In genomic region chr7:76998764-76999450, GRCh38 we compare ENCODE assay signal across 13 cellular contexts. TPM values are rescaled to one million over a fixed set of nuclear protein-coding genes. Genes with fewer than 3 reads are reported as not detected.
DNase-seq lines count a peak whose midpoint lies in the region; ATAC-seq and TF ChIP-seq lines count a peak whose summit lies in the region.
"Not testable (repeated sequence)": the region's sequence is repeated elsewhere in the genome, so short reads cannot be mapped to it uniquely, and the experiment has no call there.
"Had no signal": no experiment of that assay in that cellular context is flagged by ENCODE, and none has a peak within 500 bp of the region (broad histone marks: within the 10 kb centered on the region; RNA-seq: fewer than 3 reads in every experiment).

No MANE protein-coding gene starts in this region.

- not testable (repeated sequence) for H3K4me3 ChIP-seq in CD8-positive, alpha-beta memory T cell (ENCODE audit: low read length); heart right ventricle

- H3K4me1 ChIP-seq in CD8-positive, alpha-beta memory T cell (ENCODE audit: insufficient read depth, low read length) = peaks cover 17% of the 10 kb centered on the region
- not testable (repeated sequence) for H3K4me1 ChIP-seq in heart right ventricle

- peak overlapping the region in 2 of 8 donors; percentile 42 to 76 for H3K27ac Mint-ChIP-seq in CD8-positive, alpha-beta memory T cell
- H3K27ac Mint-ChIP-seq in activated CD4-positive, alpha-beta T cell treated with anti-CD3 and anti-CD28 coated beads, Interleukin-2, amount 10 ng/mL, durations not matched to agents 24 days and 14 days = peak overlapping the region; percentile 45
- peak overlapping the region; percentile 63 for H3K27ac Mint-ChIP-seq in memory B cell
- H3K27ac Mint-ChIP-seq in stimulated activated naive CD8-positive, alpha-beta T cell treated with anti-CD3 and anti-CD28 coated beads, Interleukin-15, amount 100 ng/mL, for 72 hours = peak overlapping the region in 1 of 2 donors; percentile 37

- H3K36me3 Mint-ChIP-seq in CD8-positive, alpha-beta memory T cell = peaks cover 0 to 21% (median 0%) of the 10 kb centered on the region in 3 donors
- H3K36me3 Mint-ChIP-seq in activated CD4-positive, alpha-beta T cell treated with anti-CD3 and anti-CD28 coated beads, Interleukin-2, amount 10 ng/mL, durations not matched to agents 24 days and 14 days (ENCODE audit: low read depth); memory B cell: not testable (repeated sequence)

- H3K4me3 Mint-ChIP-seq in CD8-positive, alpha-beta memory T cell; activated CD4-positive, alpha-beta T cell treated with anti-CD3 and anti-CD28 coated beads, Interleukin-2, amount 10 ng/mL, durations not matched to agents 24 days and 14 days; memory B cell; stimulated activated naive CD8-positive, alpha-beta T cell treated with anti-CD3 and anti-CD28 coated beads, Interleukin-15, amount 100 ng/mL, for 72 hours: not testable (repeated sequence)

- H3K4me1 Mint-ChIP-seq in CD8-positive, alpha-beta memory T cell; activated CD4-positive, alpha-beta T cell treated with anti-CD3 and anti-CD28 coated beads, Interleukin-2, amount 10 ng/mL, durations not matched to agents 24 days and 14 days: not testable (repeated sequence)
- peaks cover 13% of the 10 kb centered on the region for H3K4me1 Mint-ChIP-seq in memory B cell
- H3K4me1 Mint-ChIP-seq in stimulated activated naive CD8-positive, alpha-beta T cell treated with anti-CD3 and anti-CD28 coated beads, Interleukin-15, amount 100 ng/mL, for 72 hours = peaks cover 12% of the 10 kb centered on the region

- peak in 3 of 5 donors; percentile 16 to 57 (median 17) for DNase-seq in CD8-positive, alpha-beta memory T cell
- DNase-seq in H4 (ENCODE audit: low spot score) (peak; percentile 20), NCI-H345 (lab: John Stamatoyannopoulos, UW) (peak; percentile 58), ecto neural progenitor cell (ENCODE audit: low spot score) (peak; percentile 52)
- peak; percentile 57 for DNase-seq in activated CD4-positive, alpha-beta T cell treated with anti-CD3 and anti-CD28 coated beads, Interleukin-2, amount 10 ng/mL, durations not matched to agents 24 days and 14 days
- not testable (repeated sequence) for DNase-seq in heart right ventricle; memory B cell (ENCODE audit: low spot score in 2 of 2); stimulated activated naive CD8-positive, alpha-beta T cell treated with anti-CD3 and anti-CD28 coated beads, Interleukin-15, amount 100 ng/mL, for 72 hours

- H3K9me3 Mint-ChIP-seq in CD8-positive, alpha-beta memory T cell; activated CD4-positive, alpha-beta T cell treated with anti-CD3 and anti-CD28 coated beads, Interleukin-2, amount 10 ng/mL, durations not matched to agents 24 days and 14 days; memory B cell; stimulated activated naive CD8-positive, alpha-beta T cell treated with anti-CD3 and anti-CD28 coated beads, Interleukin-15, amount 100 ng/mL, for 72 hours: not testable (repeated sequence)

- not testable (repeated sequence) for H3K9me3 ChIP-seq in CD8-positive, alpha-beta memory T cell (ENCODE audit: low read length); heart right ventricle

- ATAC-seq in heart right ventricle = peak in 6 of 8 donors; percentile 18 to 48 (median 31)
- not testable (repeated sequence) for ATAC-seq in memory B cell (ENCODE audit: low read depth)
- peak; percentile 42 for ATAC-seq in stimulated activated naive CD8-positive, alpha-beta T cell treated with anti-CD3 and anti-CD28 coated beads, Interleukin-15, amount 100 ng/mL, for 72 hours

- POLR2A ChIA-PET in CD8-positive, alpha-beta memory T cell (lab: Charles Lee) = not testable (repeated sequence)

- not testable (repeated sequence) for TF ChIP-seq CTCF in heart right ventricle (IDR thresholded peaks at IDR 0.05)

- not testable (repeated sequence) for H3K27me3 ChIP-seq in CD8-positive, alpha-beta memory T cell (ENCODE audit: insufficient read depth, low read length, poor library complexity, severe bottlenecking); heart right ventricle

- H3K27ac ChIP-seq in CD8-positive, alpha-beta memory T cell (ENCODE audit: low read depth, low read length); heart right ventricle: not testable (repeated sequence)

- H3K36me3 ChIP-seq in CD8-positive, alpha-beta memory T cell (ENCODE audit: insufficient read depth, low read length) = not testable (repeated sequence)
- peaks cover 0 to 19% (median 0%) of the 10 kb centered on the region in 9 donors for H3K36me3 ChIP-seq in heart right ventricle

- CTCF ChIA-PET in CD8-positive, alpha-beta memory T cell (lab: Charles Lee) = not testable (repeated sequence)

- intact Hi-C loops in activated CD4-positive, alpha-beta T cell treated with anti-CD3 and anti-CD28 coated beads, Interleukin-2, amount 10 ng/mL, durations not matched to agents 24 days and 14 days (cut with micrococcal nuclease) = not testable (repeated sequence)
- intact Hi-C loops in heart right ventricle (cut with DNase I) = loop anchor here in 1 of 10 donors (10.0 kb wide), 1 partner anchor 494 kb away; no protein-coding TSS in a partner anchor

- 96 to 97% methylated on average over 9 of the region's 11 CpGs for WGBS in heart right ventricle, 2 donors

- H3K27me3 Mint-ChIP-seq in CD8-positive, alpha-beta memory T cell; activated CD4-positive, alpha-beta T cell treated with anti-CD3 and anti-CD28 coated beads, Interleukin-2, amount 10 ng/mL, durations not matched to agents 24 days and 14 days; memory B cell; stimulated activated naive CD8-positive, alpha-beta T cell treated with anti-CD3 and anti-CD28 coated beads, Interleukin-15, amount 100 ng/mL, for 72 hours: not testable (repeated sequence)

RNA-seq across cellular contexts. Expression of gene SPDYE17, which starts 33.3 kb away (rescaled TPM):
- total RNA-seq in CD8-positive, alpha-beta memory T cell = not detected
- not detected for polyA plus RNA-seq in CD8-positive, alpha-beta memory T cell
- total RNA-seq in H4 (2014; rRNA removed; shearing (Covaris generic)) = not detected in 2 replicates
- total RNA-seq in activated CD4-positive, alpha-beta T cell treated with anti-CD3 and anti-CD28 coated beads, Interleukin-2, amount 10 ng/mL, durations not matched to agents 24 days and 14 days = not detected in 2 replicates
- not detected for total RNA-seq in heart right ventricle
- not detected for polyA plus RNA-seq in heart right ventricle
- total RNA-seq: dermis microvascular lymphatic vessel endothelial cell, HT1080, mammary epithelial cell, neural crest cell, SJCRH30 had no signal
- polyA plus RNA-seq: mammary epithelial cell had no signal
